ENCODE assay signal across 14 cellular contexts in the genomic region with DNA sequence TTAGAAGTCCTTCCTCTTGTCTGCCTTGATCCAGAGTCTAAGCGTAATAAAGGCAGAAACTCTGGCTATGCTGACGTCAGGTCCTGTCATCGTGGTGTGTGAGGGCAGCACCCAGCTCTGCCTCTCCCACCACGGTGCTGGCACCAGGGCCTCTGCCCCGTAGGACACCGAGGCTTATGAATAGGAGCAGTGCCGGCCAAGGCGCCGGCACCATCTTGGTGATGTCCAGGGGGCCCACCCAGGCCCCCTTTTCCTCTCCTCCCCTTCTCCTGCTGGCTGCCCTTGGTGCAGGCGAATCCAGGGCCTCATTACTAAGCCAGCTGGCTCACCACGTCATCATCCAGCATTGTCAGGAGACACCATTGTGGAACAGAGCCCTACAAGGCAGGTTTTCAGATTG.
A peak's percentile ranks its signal among the peaks of the same experiment; 100 is the strongest.
DNase-seq lines count a peak whose midpoint lies in the region; ATAC-seq and TF ChIP-seq lines count a peak whose summit lies in the region.
"Had no signal": no experiment of that assay in that cellular context is flagged by ENCODE, and none has a peak within 500 bp of the region (broad histone marks: within the 10 kb centered on the region; RNA-seq: fewer than 3 reads in every experiment).

No MANE protein-coding gene starts in this region.

- H3K4me3 Mint-ChIP-seq in activated CD4-positive, alpha-beta T cell treated with anti-CD3 and anti-CD28 coated beads, Interleukin-2, amount 10 ng/mL, durations not matched to agents 24 days and 14 days, result no peak overlapping the region
- H3K4me3 Mint-ChIP-seq: activated naive CD4-positive, alpha-beta T cell treated with anti-CD3 and anti-CD28 coated beads for 36 hours; H9; memory B cell had no signal

- TF ChIP-seq CTCF in right atrium auricular region (IDR thresholded peaks at IDR 0.05) (no peak), psoas muscle (IDR thresholded peaks at IDR 0.05) (no peak), BE2C (IDR thresholded peaks at IDR 0.05; ENCODE audit: low read depth, low read length) (no peak)

- peak overlapping the region; percentile 75 for H3K27ac ChIP-seq in right atrium auricular region
- peak overlapping the region; percentile 93 for H3K27ac ChIP-seq in psoas muscle
- peak overlapping the region; percentile 32 to 46 for H3K27ac ChIP-seq in aorta (ENCODE audit: low read depth in 1 of 2, low read length in 2 of 2)

- no peaks in the 10 kb centered on the region for H3K4me1 Mint-ChIP-seq in activated CD4-positive, alpha-beta T cell treated with anti-CD3 and anti-CD28 coated beads, Interleukin-2, amount 10 ng/mL, durations not matched to agents 24 days and 14 days
- H3K4me1 Mint-ChIP-seq: memory B cell had no signal

- DNase-seq in Right ventricle myocardium inferior (ENCODE audit: missing footprints), result no peak
- DNase-seq in cardiac septum (ENCODE audit: low spot score), result no peak
- DNase-seq in right atrium auricular region (ENCODE audit: low spot score), result no peak
- DNase-seq in psoas muscle, result peak in 1 of 2 donors; percentile 56
- DNase-seq in aorta, result peak; percentile 59 to 79
- no peak for DNase-seq in BE2C
- DNase-seq in D341Med (ENCODE audit: low spot score), result no peak
- DNase-seq in activated CD4-positive, alpha-beta T cell treated with anti-CD3 and anti-CD28 coated beads, Interleukin-2, amount 10 ng/mL, durations not matched to agents 24 days and 14 days, result no peak
- DNase-seq: activated naive CD4-positive, alpha-beta T cell treated with anti-CD3 and anti-CD28 coated beads for 36 hours; glutamatergic neuron; H9; NCI-H1092 treated with DMSO at 0.1 percent for 48 hours; NCI-H510A had no signal

- no peaks in the 10 kb centered on the region for H3K27me3 Mint-ChIP-seq in activated CD4-positive, alpha-beta T cell treated with anti-CD3 and anti-CD28 coated beads, Interleukin-2, amount 10 ng/mL, durations not matched to agents 24 days and 14 days
- H3K27me3 Mint-ChIP-seq: memory B cell had no signal

- H3K36me3 Mint-ChIP-seq in activated CD4-positive, alpha-beta T cell treated with anti-CD3 and anti-CD28 coated beads, Interleukin-2, amount 10 ng/mL, durations not matched to agents 24 days and 14 days (ENCODE audit: low read depth), result peaks cover 7% of the 10 kb centered on the region

- H3K27ac Mint-ChIP-seq in activated CD4-positive, alpha-beta T cell treated with anti-CD3 and anti-CD28 coated beads, Interleukin-2, amount 10 ng/mL, durations not matched to agents 24 days and 14 days, result no peak overlapping the region
- H3K27ac Mint-ChIP-seq: activated naive CD4-positive, alpha-beta T cell treated with anti-CD3 and anti-CD28 coated beads for 36 hours; H9; memory B cell had no signal

- H3K4me3 ChIP-seq in right atrium auricular region (no peak overlapping the region), psoas muscle (no peak overlapping the region), aorta (ENCODE audit: low read length in 2 of 2) (no peak overlapping the region), BE2C (ENCODE audit: low read depth, low read length) (no peak overlapping the region)

- H3K27me3 ChIP-seq in right atrium auricular region (no peaks in the 10 kb centered on the region), psoas muscle (ENCODE audit: insufficient read depth in 3 of 3, low read length in 2 of 3) (no peaks in the 10 kb centered on the region), aorta (ENCODE audit: control insufficient read depth in 1 of 2, insufficient read depth in 2 of 2, low read length in 1 of 2) (no peaks in the 10 kb centered on the region), BE2C (no peaks in the 10 kb centered on the region)

- intact Hi-C loops in Right ventricle myocardium inferior (cut with DNase I) (no loop called here), cardiac septum (cut with DNase I) (no loop called here), psoas muscle (cut with DNase I) (no loop called here), aorta (cut with DNase I) (no loop called here)
- intact Hi-C loops in activated CD4-positive, alpha-beta T cell treated with anti-CD3 and anti-CD28 coated beads, Interleukin-2, amount 10 ng/mL, durations not matched to agents 24 days and 14 days (cut with micrococcal nuclease), result no loop called here

- 25 to 38% (median 31%) methylated on average over 11 of the region's 11 CpGs for WGBS in psoas muscle, 3 donors
- WGBS in aorta, 2 donors, result 6 to 11% methylated on average over 11 of the region's 11 CpGs

- H3K36me3 ChIP-seq in right atrium auricular region (peaks cover 85% of the 10 kb centered on the region), psoas muscle (ENCODE audit: insufficient read depth in 1 of 2, low read depth in 1 of 2) (peaks cover 0 to 48% of the 10 kb centered on the region in 2 donors), aorta (ENCODE audit: control insufficient read depth in 1 of 2, insufficient read depth in 2 of 2, low read length in 1 of 2) (peaks cover 1 to 2% of the 10 kb centered on the region in 2 donors), BE2C (peaks cover 93% of the 10 kb centered on the region)

- ATAC-seq in Right ventricle myocardium inferior (peak; percentile 35), psoas muscle (peak; percentile 53 to 69 (median 65)), aorta (ENCODE audit: low FRiP score) (peak; percentile 68)

- H3K4me1 ChIP-seq in right atrium auricular region (peaks cover 0 to 99% of the 10 kb centered on the region in 2 donors), psoas muscle (peaks cover 98% of the 10 kb centered on the region), aorta (ENCODE audit: control insufficient read depth in 1 of 2, insufficient read depth in 2 of 2, low read length in 2 of 2) (peaks cover 4 to 9% of the 10 kb centered on the region in 2 donors), BE2C (peaks cover 22% of the 10 kb centered on the region)

- H3K9me3 ChIP-seq in right atrium auricular region, result no peaks in the 10 kb centered on the region
- H3K9me3 ChIP-seq in psoas muscle, result no peaks in the 10 kb centered on the region
- no peaks in the 10 kb centered on the region for H3K9me3 ChIP-seq in aorta (ENCODE audit: control insufficient read depth, low read length)
- no peaks in the 10 kb centered on the region for H3K9me3 ChIP-seq in BE2C

- no peaks in the 10 kb centered on the region for H3K9me3 Mint-ChIP-seq in activated CD4-positive, alpha-beta T cell treated with anti-CD3 and anti-CD28 coated beads, Interleukin-2, amount 10 ng/mL, durations not matched to agents 24 days and 14 days
- H3K9me3 Mint-ChIP-seq: activated naive CD4-positive, alpha-beta T cell treated with anti-CD3 and anti-CD28 coated beads for 36 hours; H9; memory B cell had no signal

Comparison
In these comparisons a context has a peak if more than half of its experiments do, and no peak if none do; other contexts are left out.
1. DNase-seq: peak in aorta (2 of 2); none in Right ventricle myocardium inferior (single experiment), cardiac septum (single experiment), right atrium auricular region (single experiment), BE2C (single experiment), D341Med (single experiment) and activated CD4-positive, alpha-beta T cell treated with anti-CD3 and anti-CD28 coated beads, Interleukin-2, amount 10 ng/mL, durations not matched to agents 24 days and 14 days (single experiment).
2. H3K27ac ChIP-seq: peak in every context shown above with its lines; median percentile 93 in psoas muscle; 75 in right atrium auricular region; 39 in aorta.
3. Peak in every context shown above with its lines, with median percentiles within 50 percentile points of each other: ATAC-seq.